2 cellular contexts compared by ENCODE assay signal in the genomic region with DNA sequence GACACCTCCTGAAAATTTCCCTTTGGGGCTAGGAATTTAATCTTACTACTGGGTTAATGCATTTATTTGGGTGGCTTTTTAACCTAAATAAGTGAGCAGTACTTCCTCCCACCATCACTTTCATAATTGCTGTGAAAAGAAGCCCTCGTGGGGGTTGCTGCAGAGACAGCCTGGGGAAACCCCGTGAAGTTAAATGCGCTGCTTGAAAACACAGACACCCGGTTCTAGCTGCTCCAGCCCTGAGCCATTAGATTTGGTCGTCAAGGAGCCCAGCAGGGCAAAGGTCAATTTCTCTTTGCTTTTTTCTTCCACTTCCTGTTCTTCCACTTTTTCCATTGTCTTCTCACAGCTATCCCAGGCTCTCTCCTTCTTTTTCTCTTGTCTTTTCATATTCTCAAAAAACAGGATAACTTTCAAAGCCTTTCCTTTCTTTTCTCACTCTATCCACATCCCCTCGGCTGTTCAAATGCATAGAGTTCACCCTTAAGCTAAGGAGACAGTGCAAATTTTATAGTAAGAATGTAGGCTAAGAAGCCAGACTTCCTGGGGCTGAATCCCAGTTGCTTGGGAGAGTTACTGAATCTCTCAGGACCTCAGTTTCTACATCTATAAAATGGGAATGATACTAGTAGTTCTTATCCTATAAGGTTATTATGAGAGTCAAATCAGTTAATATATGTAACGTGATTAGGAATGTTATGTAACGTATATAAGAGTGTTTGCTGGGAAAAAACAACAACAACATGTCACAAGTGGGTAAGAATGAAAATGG.
TF ChIP-seq lines count a peak whose summit lies in the region.

No MANE protein-coding gene starts in this region.

TF ChIP-seq in SK-N-SH, 30 proteins besides CTCF, POLR2A, EP300 and RAD21 (continued from another document):
- TF ChIP-seq, protein P1, sequence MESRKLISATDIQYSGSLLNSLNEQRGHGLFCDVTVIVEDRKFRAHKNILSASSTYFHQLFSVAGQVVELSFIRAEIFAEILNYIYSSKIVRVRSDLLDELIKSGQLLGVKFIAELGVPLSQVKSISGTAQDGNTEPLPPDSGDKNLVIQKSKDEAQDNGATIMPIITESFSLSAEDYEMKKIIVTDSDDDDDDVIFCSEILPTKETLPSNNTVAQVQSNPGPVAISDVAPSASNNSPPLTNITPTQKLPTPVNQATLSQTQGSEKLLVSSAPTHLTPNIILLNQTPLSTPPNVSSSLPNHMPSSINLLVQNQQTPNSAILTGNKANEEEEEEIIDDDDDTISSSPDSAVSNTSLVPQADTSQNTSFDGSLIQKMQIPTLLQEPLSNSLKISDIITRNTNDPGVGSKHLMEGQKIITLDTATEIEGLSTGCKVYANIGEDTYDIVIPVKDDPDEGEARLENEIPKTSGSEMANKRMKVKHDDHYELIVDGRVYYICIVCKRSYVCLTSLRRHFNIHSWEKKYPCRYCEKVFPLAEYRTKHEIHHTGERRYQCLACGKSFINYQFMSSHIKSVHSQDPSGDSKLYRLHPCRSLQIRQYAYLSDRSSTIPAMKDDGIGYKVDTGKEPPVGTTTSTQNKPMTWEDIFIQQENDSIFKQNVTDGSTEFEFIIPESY (IDR thresholded peaks at IDR 0.05; ENCODE audit: borderline replicate concordance, low read depth): no peak
- no peak for TF ChIP-seq USF1 (IDR thresholded peaks at IDR 0.05; ENCODE audit: borderline replicate concordance, low read depth)
- TF ChIP-seq CHD2 (IDR thresholded peaks at IDR 0.05; ENCODE audit: low read length, partially characterized antibody): no peak
- no peak for TF ChIP-seq NFIC (IDR thresholded peaks at IDR 0.05; ENCODE audit: borderline replicate concordance)
- TF ChIP-seq JUND (IDR thresholded peaks at IDR 0.05): no peak
- TF ChIP-seq GATA2 (CRISPR knock-in tag; IDR thresholded peaks at IDR 0.05): no peak
- TF ChIP-seq, protein P2, sequence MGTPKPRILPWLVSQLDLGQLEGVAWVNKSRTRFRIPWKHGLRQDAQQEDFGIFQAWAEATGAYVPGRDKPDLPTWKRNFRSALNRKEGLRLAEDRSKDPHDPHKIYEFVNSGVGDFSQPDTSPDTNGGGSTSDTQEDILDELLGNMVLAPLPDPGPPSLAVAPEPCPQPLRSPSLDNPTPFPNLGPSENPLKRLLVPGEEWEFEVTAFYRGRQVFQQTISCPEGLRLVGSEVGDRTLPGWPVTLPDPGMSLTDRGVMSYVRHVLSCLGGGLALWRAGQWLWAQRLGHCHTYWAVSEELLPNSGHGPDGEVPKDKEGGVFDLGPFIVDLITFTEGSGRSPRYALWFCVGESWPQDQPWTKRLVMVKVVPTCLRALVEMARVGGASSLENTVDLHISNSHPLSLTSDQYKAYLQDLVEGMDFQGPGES (IDR thresholded peaks at IDR 0.05; ENCODE audit: low read depth, low read length): no peak

TF ChIP-seq in SK-N-SH treated with all-trans-retinoic acid at 6 μM for 48 hours, 23 proteins besides CTCF, POLR2A, EP300 and RAD21 (continued from another document):
- TF ChIP-seq, protein P3, sequence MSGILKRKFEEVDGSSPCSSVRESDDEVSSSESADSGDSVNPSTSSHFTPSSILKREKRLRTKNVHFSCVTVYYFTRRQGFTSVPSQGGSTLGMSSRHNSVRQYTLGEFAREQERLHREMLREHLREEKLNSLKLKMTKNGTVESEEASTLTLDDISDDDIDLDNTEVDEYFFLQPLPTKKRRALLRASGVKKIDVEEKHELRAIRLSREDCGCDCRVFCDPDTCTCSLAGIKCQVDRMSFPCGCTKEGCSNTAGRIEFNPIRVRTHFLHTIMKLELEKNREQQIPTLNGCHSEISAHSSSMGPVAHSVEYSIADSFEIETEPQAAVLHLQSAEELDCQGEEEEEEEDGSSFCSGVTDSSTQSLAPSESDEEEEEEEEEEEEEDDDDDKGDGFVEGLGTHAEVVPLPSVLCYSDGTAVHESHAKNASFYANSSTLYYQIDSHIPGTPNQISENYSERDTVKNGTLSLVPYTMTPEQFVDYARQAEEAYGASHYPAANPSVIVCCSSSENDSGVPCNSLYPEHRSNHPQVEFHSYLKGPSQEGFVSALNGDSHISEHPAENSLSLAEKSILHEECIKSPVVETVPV (CRISPR knock-in tag; IDR thresholded peaks at IDR 0.05): no peak
- no peak for TF ChIP-seq ARNTL (CRISPR knock-in tag; IDR thresholded peaks at IDR 0.05; ENCODE audit: borderline replicate concordance, low read depth)
- TF ChIP-seq ZNF8 (CRISPR knock-in tag; IDR thresholded peaks at IDR 0.05): no peak
- TF ChIP-seq TCF4 (CRISPR knock-in tag; IDR thresholded peaks at IDR 0.05; ENCODE audit: borderline replicate concordance): no peak
- no peak for TF ChIP-seq ISL1 (CRISPR knock-in tag; IDR thresholded peaks at IDR 0.05)
- no peak for TF ChIP-seq ZFP30 (CRISPR knock-in tag; IDR thresholded peaks at IDR 0.05)
- no peak for TF ChIP-seq ZFP3 (CRISPR knock-in tag; IDR thresholded peaks at IDR 0.05)
- TF ChIP-seq RARB (CRISPR knock-in tag; IDR thresholded peaks at IDR 0.05): no peak
- no peak for TF ChIP-seq OSR1 (CRISPR knock-in tag; IDR thresholded peaks at IDR 0.05)
